ENCODE assay signal across 33 cellular contexts in genomic region chr4:48248559-48248953, GRCh38. TPM values are rescaled to one million over a fixed set of nuclear protein-coding genes. Genes with fewer than 3 reads are reported as not detected.
DNase-seq lines count a peak whose midpoint lies in the region; ATAC-seq and TF ChIP-seq lines count a peak whose summit lies in the region.
"Had no signal": no experiment of that assay in that cellular context is flagged by ENCODE, and none has a peak within 500 bp of the region (broad histone marks: within the 10 kb centered on the region; RNA-seq: fewer than 3 reads in every experiment).

No MANE protein-coding gene starts in this region.

- no peak overlapping the region for H3K9ac ChIP-seq in MM.1S (ENCODE audit: low read length)
- H3K9ac ChIP-seq in endodermal cell (ENCODE audit: extremely low read depth, low read length, poor library complexity, severe bottlenecking) = no peak overlapping the region
- H3K9ac ChIP-seq: GM23248 had no signal

- peaks cover 96% of the 10 kb centered on the region for H3K79me2 ChIP-seq in MM.1S (ENCODE audit: low read length)

- H3K27ac ChIP-seq in MM.1S (ENCODE audit: low read length) (no peak overlapping the region), breast epithelium (no peak overlapping the region), endodermal cell (ENCODE audit: low read depth, low read length) (no peak overlapping the region)
- H3K27ac ChIP-seq: adrenal gland, GM23248, lower lobe of right lung, psoas muscle, sigmoid colon, stomach, uterus had no signal

- H3K36me3 ChIP-seq in MM.1S (replicated peaks; ENCODE audit: insufficient read depth, low read length) (peaks cover 6% of the 10 kb centered on the region; the same call in 1 of the 2 replicates), mucosa of descending colon (ENCODE audit: low read depth) (no peaks in the 10 kb centered on the region), breast epithelium (no peaks in the 10 kb centered on the region), endodermal cell (ENCODE audit: control insufficient read depth, insufficient read depth, low read length) (no peaks in the 10 kb centered on the region)
- H3K36me3 ChIP-seq: adrenal gland, lower lobe of right lung, sigmoid colon, stomach, uterus had no signal

- 60 to 82% methylated on average over 1 of the region's 1 CpG for WGBS in endodermal cell (ENCODE audit: insufficient coverage in 1 of 2, insufficient read length in 1 of 2), 2 experiments

- H3K9me2 ChIP-seq in MM.1S (replicated peaks; ENCODE audit: insufficient read depth, low read length) = no peaks in the 10 kb centered on the region

- 0 out of 2 replicates have a peak overlapping the region, but pooled peaks have one; percentile 51 for H3K4me2 ChIP-seq in MM.1S (ENCODE audit: low read depth, low read length)

- DNase-seq in MM.1S = no peak
- DNase-seq in mucosa of descending colon = no peak
- DNase-seq in activated CD4-positive, CD25-positive, alpha-beta regulatory T cell treated with anti-CD3 and anti-CD28 coated beads, Interleukin-2, amount 50 U/mL, for 72 hours = no peak
- DNase-seq in breast epithelium (ENCODE audit: low spot score in 2 of 2) = no peak
- no peak for DNase-seq in endodermal cell
- DNase-seq: ACHN; activated CD4-positive, alpha-beta memory T cell treated with anti-CD3 and anti-CD28 coated beads for 36 hours; activated naive CD4-positive, alpha-beta T cell treated with Interleukin-2 at 50 U/mL for 16 hours; activated T-cell treated with anti-CD3 and anti-CD28 coated beads, Interleukin-2, amount 50 U/mL, for 72 hours; adrenal gland; CD8-positive, alpha-beta T cell; dermis blood vessel endothelial cell; GM23248; HFFc6; kidney; lower lobe of right lung; naive thymus-derived CD8-positive, alpha-beta T cell; NCI-H2029; NCI-H526; psoas muscle; sigmoid colon; stimulated activated CD4-positive, alpha-beta T cell treated with anti-CD3 and anti-CD28 coated beads, Interleukin-12 subunit alpha, Interleukin-12 subunit beta, amount 100 ng/mL, for 4 hours; stimulated activated CD4-positive, alpha-beta T cell treated with anti-CD3 and anti-CD28 coated beads, Interleukin-2, amount 100 ng/mL, for 48 hours; stomach; T-helper 17 cell; uterus had no signal

- TF ChIP-seq CTCF in MM.1S (IDR thresholded peaks at IDR 0.05; ENCODE audit: low read length) (no peak), mucosa of descending colon (IDR thresholded peaks at IDR 0.05) (no peak), breast epithelium (IDR thresholded peaks at IDR 0.05) (no peak), endodermal cell (conservative IDR thresholded peaks at IDR 0.05) (no peak)

- peaks cover 1% of the 10 kb centered on the region for H3K4me1 Mint-ChIP-seq in endodermal cell
- H3K4me1 Mint-ChIP-seq: central memory CD8-positive, alpha-beta T cell had no signal

- no peak overlapping the region for H3K4me3 ChIP-seq in MM.1S (ENCODE audit: low read length)
- no peak overlapping the region for H3K4me3 ChIP-seq in mucosa of descending colon
- H3K4me3 ChIP-seq in breast epithelium = no peak overlapping the region
- H3K4me3 ChIP-seq in endodermal cell (ENCODE audit: low read length) = no peak overlapping the region
- H3K4me3 ChIP-seq: adrenal gland, GM23248, lower lobe of right lung, psoas muscle, sigmoid colon, stomach, uterus had no signal

- intact Hi-C loops in mucosa of descending colon (cut with DNase I, micrococcal nuclease) = no loop called here
- intact Hi-C loops in breast epithelium (cut with DNase I; ENCODE audit: low total_unique reads) = no loop called here

- H3K9me3 Mint-ChIP-seq in endodermal cell = peaks cover 6% of the 10 kb centered on the region
- H3K9me3 Mint-ChIP-seq: activated CD4-positive, alpha-beta memory T cell treated with anti-CD3 and anti-CD28 coated beads for 36 hours; central memory CD8-positive, alpha-beta T cell; HFFc6 had no signal

- no peaks in the 10 kb centered on the region for H3K36me3 Mint-ChIP-seq in endodermal cell (ENCODE audit: low read depth)

- H3K4me1 ChIP-seq in MM.1S (ENCODE audit: low read length) (peaks cover 26% of the 10 kb centered on the region), mucosa of descending colon (ENCODE audit: low read depth) (no peaks in the 10 kb centered on the region), breast epithelium (no peaks in the 10 kb centered on the region), endodermal cell (ENCODE audit: control insufficient read depth, insufficient read depth, low read length) (no peaks in the 10 kb centered on the region)
- H3K4me1 ChIP-seq: lower lobe of right lung, stomach, uterus had no signal

- H3K9me3 ChIP-seq in MM.1S (replicated peaks; ENCODE audit: insufficient read depth, low read length) (no peaks in the 10 kb centered on the region), mucosa of descending colon (no peaks in the 10 kb centered on the region), breast epithelium (no peaks in the 10 kb centered on the region), endodermal cell (ENCODE audit: control insufficient read depth, low read length) (peaks cover 5% of the 10 kb centered on the region)
- H3K9me3 ChIP-seq: adrenal gland, lower lobe of right lung, sigmoid colon, stomach, uterus had no signal

- H3K27me3 Mint-ChIP-seq in endodermal cell (ENCODE audit: insufficient read depth) = no peaks in the 10 kb centered on the region
- H3K27me3 Mint-ChIP-seq: activated CD4-positive, alpha-beta memory T cell treated with anti-CD3 and anti-CD28 coated beads for 36 hours; B cell; naive thymus-derived CD8-positive, alpha-beta T cell; T-helper 17 cell had no signal

- H3K4me3 Mint-ChIP-seq in endodermal cell = no peak overlapping the region
- H3K4me3 Mint-ChIP-seq: activated CD4-positive, alpha-beta memory T cell treated with anti-CD3 and anti-CD28 coated beads for 36 hours; activated T-cell treated with anti-CD3 and anti-CD28 coated beads, Interleukin-2, amount 50 U/mL, for 72 hours; B cell; CD8-positive, alpha-beta T cell; central memory CD8-positive, alpha-beta T cell; HFFc6; naive thymus-derived CD8-positive, alpha-beta T cell; T-helper 17 cell had no signal

- peaks cover 14% of the 10 kb centered on the region; the same call in 1 of the 2 replicates for H3F3A ChIP-seq in MM.1S (ENCODE audit: insufficient read depth, low read length)

- H4K20me1 ChIP-seq in MM.1S (ENCODE audit: insufficient read depth, low read length) = no peaks in the 10 kb centered on the region

- H2AFZ ChIP-seq in MM.1S (ENCODE audit: low read length) = no peak overlapping the region
- H2AFZ ChIP-seq: GM23248 had no signal

- H3K27ac Mint-ChIP-seq in endodermal cell = no peak overlapping the region
- H3K27ac Mint-ChIP-seq: activated CD4-positive, alpha-beta memory T cell treated with anti-CD3 and anti-CD28 coated beads for 36 hours; activated T-cell treated with anti-CD3 and anti-CD28 coated beads, Interleukin-2, amount 50 U/mL, for 72 hours; CD8-positive, alpha-beta T cell; HFFc6; naive thymus-derived CD8-positive, alpha-beta T cell; T-helper 17 cell had no signal

- TF ChIP-seq POLR2A in breast epithelium (IDR thresholded peaks at IDR 0.05) = no peak

- ATAC-seq in GM18858 (IDR thresholded peaks at IDR 0.05; ENCODE audit: unreplicated experiment) (peak; percentile 35), HG02610 (IDR thresholded peaks at IDR 0.05; ENCODE audit: unreplicated experiment) (peak; percentile 55), mucosa of descending colon (peak; percentile 55)
- ATAC-seq: activated CD4-positive, CD25-positive, alpha-beta regulatory T cell treated with anti-CD3 and anti-CD28 coated beads, Interleukin-2, amount 50 U/mL, for 24 hours; activated T-cell treated with anti-CD3 and anti-CD28 coated beads, Interleukin-2, amount 50 U/mL, for 72 hours; CD8-positive, alpha-beta T cell; naive thymus-derived CD8-positive, alpha-beta T cell; psoas muscle; Right ventricle myocardium inferior; SK-N-SH treated with all-trans-retinoic acid at 6 μM for 48 hours; T-helper 17 cell had no signal

- H3K27me3 ChIP-seq in MM.1S (replicated peaks; ENCODE audit: insufficient read depth, low read length) (no peaks in the 10 kb centered on the region), breast epithelium (no peaks in the 10 kb centered on the region), endodermal cell (ENCODE audit: control insufficient read depth, insufficient read depth, low read length, poor library complexity, severe bottlenecking) (no peaks in the 10 kb centered on the region)
- H3K27me3 ChIP-seq: adrenal gland, sigmoid colon, stomach, uterus had no signal

RNA-seq across cellular contexts. Expression of gene TEC, which starts 21.1 kb away (rescaled TPM):
- total RNA-seq in mucosa of descending colon = 1 to 10 TPM; 3.4 to 4.0 (median 3.8) TPM
- 1 to 10 TPM; 2.9 to 5.4 (median 5.1) TPM for total RNA-seq in breast epithelium
- total RNA-seq in endodermal cell = 1 to 10 TPM; 3.8 to 5.4 TPM
- 0.78 TPM for polyA plus RNA-seq in endodermal cell (2013, experiment 1 of 2)
- polyA plus RNA-seq in endodermal cell (2013, experiment 2 of 2) = 0.91 TPM
- total RNA-seq: GM23248 had no signal
- polyA plus RNA-seq: GM23248 had no signal
